Comparison of ENCODE assay signal across 8 cellular contexts in the genomic region with DNA sequence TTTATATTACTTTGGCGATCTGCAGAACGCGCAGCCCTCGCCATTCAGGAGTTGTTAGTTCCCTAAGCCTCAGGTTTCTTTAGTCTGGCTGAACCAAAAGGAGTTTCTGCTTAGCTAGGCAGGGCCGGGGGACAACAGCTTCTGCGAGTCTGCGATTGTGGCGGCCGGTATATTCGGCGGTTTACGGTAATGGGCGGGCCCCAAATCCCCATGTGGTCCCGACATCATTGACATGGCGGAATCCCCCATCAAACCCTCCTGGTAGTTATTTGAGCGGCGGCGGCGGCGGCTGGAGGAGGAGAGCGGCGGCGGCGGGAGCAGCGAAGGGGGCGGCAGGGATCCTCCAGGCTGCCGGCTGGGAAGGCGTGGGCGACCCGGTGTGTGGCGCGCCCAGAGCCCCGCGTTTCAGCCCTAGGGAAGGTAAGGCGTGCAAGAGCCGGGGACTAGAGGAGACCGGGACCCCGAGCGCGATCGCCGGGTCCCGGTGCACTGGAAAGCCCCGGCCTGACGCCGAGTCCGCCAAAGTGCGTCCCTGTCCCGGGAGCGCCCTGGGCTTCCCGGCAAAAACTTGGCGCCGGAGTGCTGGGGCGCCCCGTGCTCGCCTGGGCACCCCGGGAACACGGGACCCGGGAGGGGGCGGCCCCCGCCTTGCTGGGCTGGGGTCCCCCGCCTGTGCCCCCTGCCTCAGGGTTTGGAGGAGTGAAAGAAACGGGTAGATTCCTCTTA. TPM values are rescaled to one million over a fixed set of nuclear protein-coding genes. Genes with fewer than 3 reads are reported as not detected.
DNase-seq lines count a peak whose midpoint lies in the region; ATAC-seq and TF ChIP-seq lines count a peak whose summit lies in the region.

A gene (plus strand): TSS at position 227 of the 726 bp plus-strand sequence. CDS start 72,902 bp downstream, outside the sequence.

- peaks cover 1% of the 10 kb centered on the region for H3K36me3 Mint-ChIP-seq in activated naive CD4-positive, alpha-beta T cell treated with anti-CD3 and anti-CD28 coated beads for 36 hours (ENCODE audit: low read depth)

- ATAC-seq in gastroesophageal sphincter, result peak; percentile 87

- CTCF ChIA-PET in HEK293T (lab: Yijun Ruan, JAX), result no interaction called here
- CTCF ChIA-PET in activated naive CD4-positive, alpha-beta T cell treated with anti-CD3 and anti-CD28 coated beads for 36 hours (lab: Charles Lee), result interaction anchor here (0.8 to 1.6 kb wide), 3 partner anchors 11 to 300 kb away, joined by 3 to 6 read pairs (median 3); no protein-coding TSS in a partner anchor

- no peaks in the 10 kb centered on the region for H3K36me3 ChIP-seq in gastroesophageal sphincter
- no peaks in the 10 kb centered on the region for H3K36me3 ChIP-seq in suprapubic skin

- 0% methylated on average over 2 to 9 of the region's 63 CpGs for WGBS in gastroesophageal sphincter (ENCODE audit: low coverage in 1 of 2), 2 donors
- 0% methylated on average over 31 of the region's 63 CpGs for WGBS in suprapubic skin

- peak within 1 kb of the TSS; percentile 89 for H3K27ac Mint-ChIP-seq in activated naive CD4-positive, alpha-beta T cell treated with anti-CD3 and anti-CD28 coated beads for 36 hours

- TF ChIP-seq EP300 in gastroesophageal sphincter (IDR thresholded peaks at IDR 0.05) (no peak), suprapubic skin (IDR thresholded peaks at IDR 0.05) (no peak)

- POLR2A ChIA-PET in HEK293T (lab: Yijun Ruan, JAX), result interaction anchor here (1.0 kb wide), 1 partner anchor 73 kb away, joined by 3 read pairs; no protein-coding TSS in a partner anchor

- H3K27me3 Mint-ChIP-seq in activated naive CD4-positive, alpha-beta T cell treated with anti-CD3 and anti-CD28 coated beads for 36 hours (ENCODE audit: low read depth), result no peaks in the 10 kb centered on the region

- peak within 1 kb of the TSS; percentile 95 to 99 (median 98) for H3K27ac ChIP-seq in gastroesophageal sphincter
- peak within 1 kb of the TSS; percentile 100 for H3K27ac ChIP-seq in suprapubic skin

- H3K9me3 ChIP-seq in gastroesophageal sphincter (no peaks in the 10 kb centered on the region), suprapubic skin (no peaks in the 10 kb centered on the region)

- intact Hi-C loops in activated naive CD4-positive, alpha-beta T cell treated with anti-CD3 and anti-CD28 coated beads for 36 hours (cut with micrococcal nuclease), result loop anchor here (1.0 to 10.0 kb wide), 9 partner anchors 68 to 795 kb away; a partner anchor contains a TSS

- H3K4me1 Mint-ChIP-seq in activated naive CD4-positive, alpha-beta T cell treated with anti-CD3 and anti-CD28 coated beads for 36 hours (ENCODE audit: low read depth), result peaks cover 21% of the 10 kb centered on the region

- H3K9me3 Mint-ChIP-seq in activated naive CD4-positive, alpha-beta T cell treated with anti-CD3 and anti-CD28 coated beads for 36 hours, result no peaks in the 10 kb centered on the region

- peak within 1 kb of the TSS; percentile 91 for H3K4me3 Mint-ChIP-seq in activated naive CD4-positive, alpha-beta T cell treated with anti-CD3 and anti-CD28 coated beads for 36 hours

- TF ChIP-seq POLR2A in gastroesophageal sphincter (IDR thresholded peaks at IDR 0.05) (peak; percentile 86), suprapubic skin (IDR thresholded peaks at IDR 0.05) (peak; percentile 71 to 91)

- DNase-seq in GF-D8 (lab: John Stamatoyannopoulos, UW) (peak; percentile 87), HEK293T (ENCODE audit: extremely low spot score) (peak; percentile 86), NAMALWA (ENCODE audit: low spot score) (peak; percentile 97), SK-N-DZ (ENCODE audit: low spot score) (peak; percentile 97), nucleus accumbens (lab: John Stamatoyannopoulos, UW) (peak; percentile 34 to 98 (median 88)), suprapubic skin (ENCODE audit: low spot score in 2 of 2) (peak; percentile 95 to 97)
- peak; percentile 96 for DNase-seq in activated naive CD4-positive, alpha-beta T cell treated with anti-CD3 and anti-CD28 coated beads for 36 hours

- H3K4me1 ChIP-seq in gastroesophageal sphincter (peaks cover 0 to 41% (median 15%) of the 10 kb centered on the region in 3 donors), suprapubic skin (peaks cover 41% of the 10 kb centered on the region)

- H3K27me3 ChIP-seq in gastroesophageal sphincter (no peaks in the 10 kb centered on the region), suprapubic skin (no peaks in the 10 kb centered on the region)

- peak within 1 kb of the TSS; percentile 93 to 99 for H3K4me3 ChIP-seq in gastroesophageal sphincter
- peak within 1 kb of the TSS; percentile 100 for H3K4me3 ChIP-seq in suprapubic skin

- peak in 1 of 4 experiments; percentile 16 for TF ChIP-seq CTCF in gastroesophageal sphincter (IDR thresholded peaks at IDR 0.05)
- no peak for TF ChIP-seq CTCF in suprapubic skin (IDR thresholded peaks at IDR 0.05)

TF ChIP-seq in HEK293T, 16 proteins besides CTCF, POLR2A, EP300 and RAD21:
- TF ChIP-seq LEF1 (IDR thresholded peaks at IDR 0.05; ENCODE audit: borderline replicate concordance) (no peak), HDGF (IDR thresholded peaks at IDR 0.05; ENCODE audit: borderline replicate concordance) (no peak), ZNF384 (IDR thresholded peaks at IDR 0.05) (no peak), FOXA1 (IDR thresholded peaks at IDR 0.05) (no peak), ARNT (IDR thresholded peaks at IDR 0.05) (no peak), SP1 (IDR thresholded peaks at IDR 0.05) (no peak)
- TF ChIP-seq, protein P1, sequence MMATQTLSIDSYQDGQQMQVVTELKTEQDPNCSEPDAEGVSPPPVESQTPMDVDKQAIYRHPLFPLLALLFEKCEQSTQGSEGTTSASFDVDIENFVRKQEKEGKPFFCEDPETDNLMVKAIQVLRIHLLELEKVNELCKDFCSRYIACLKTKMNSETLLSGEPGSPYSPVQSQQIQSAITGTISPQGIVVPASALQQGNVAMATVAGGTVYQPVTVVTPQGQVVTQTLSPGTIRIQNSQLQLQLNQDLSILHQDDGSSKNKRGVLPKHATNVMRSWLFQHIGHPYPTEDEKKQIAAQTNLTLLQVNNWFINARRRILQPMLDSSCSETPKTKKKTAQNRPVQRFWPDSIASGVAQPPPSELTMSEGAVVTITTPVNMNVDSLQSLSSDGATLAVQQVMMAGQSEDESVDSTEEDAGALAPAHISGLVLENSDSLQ (IDR thresholded peaks at IDR 0.05), result peak; percentile 66
TF ChIP-seq in HEK293T: peak in this region for 1.

RNA-seq across cellular contexts. Expression of the gene that starts here (rescaled TPM):
- polyA plus RNA-seq in SK-N-DZ (2014; cell fraction: cytosol; rRNA removed), result 6.7 and 7.4 TPM in 2 replicates
- polyA plus RNA-seq in SK-N-DZ (2014; cell fraction: nucleus; rRNA removed), result 6.4 and 8.8 TPM in 2 replicates
- total RNA-seq in activated naive CD4-positive, alpha-beta T cell treated with anti-CD3 and anti-CD28 coated beads for 36 hours, result 10 to 100 TPM in 1 of 2 experiments, 1 to 10 TPM in 1; 9.2 to 13.5 TPM
- 10 to 100 TPM; 53.1 to 97.2 (median 70.8) TPM for total RNA-seq in gastroesophageal sphincter
- 10 to 100 TPM; 23.9 to 61.9 (median 37.0) TPM for total RNA-seq in suprapubic skin

Comparison
In these comparisons a context has a peak if more than half of its experiments do, and no peak if none do; other contexts are left out.
1. Peak in every context shown above with its lines: DNase-seq, ATAC-seq, H3K4me3 ChIP-seq and H3K27ac ChIP-seq.